In genomic region chr1:210233216-210233494, GRCh38 we compare ENCODE assay signal across 8 cellular contexts. TPM values are rescaled to one million over a fixed set of nuclear protein-coding genes. Genes with fewer than 3 reads are reported as not detected.
A peak's percentile ranks its signal among the peaks of the same experiment; 100 is the strongest.
DNase-seq lines count a peak whose midpoint lies in the region; ATAC-seq and TF ChIP-seq lines count a peak whose summit lies in the region.

No MANE protein-coding gene starts in this region.

- H3K79me2 ChIP-seq in fibroblast of lung (ENCODE audit: control insufficient read depth, insufficient read depth, low read length), result no peaks in the 10 kb centered on the region
- H3K79me2 ChIP-seq in neural cell (replicated peaks; ENCODE audit: insufficient read depth, low read length), result peaks cover 44% of the 10 kb centered on the region

- no peak for TF ChIP-seq RAD21 in neural cell (conservative IDR thresholded peaks at IDR 0.05)

- H3K9ac ChIP-seq in fibroblast of lung (ENCODE audit: insufficient read depth, low read length) (peak overlapping the region; percentile 43), neural cell (ENCODE audit: low read length) (peak overlapping the region; percentile 97)

- H2AFZ ChIP-seq in fibroblast of lung (ENCODE audit: low read length), result no peak overlapping the region
- H2AFZ ChIP-seq in neural cell (ENCODE audit: low read depth, low read length), result no peak overlapping the region

- H3F3A ChIP-seq in neural cell (ENCODE audit: insufficient read depth, low read length, poor library complexity, severe bottlenecking), result no peaks in the 10 kb centered on the region

- H4K20me1 ChIP-seq in fibroblast of lung (ENCODE audit: control insufficient read depth, extremely low read depth, insufficient read depth, low read length) (no peaks in the 10 kb centered on the region), neural cell (ENCODE audit: insufficient read depth) (no peaks in the 10 kb centered on the region)

- TF ChIP-seq CTCF in GM10248 (IDR thresholded peaks at IDR 0.05; ENCODE audit: control extremely low read depth, extremely low read depth, low read depth, missing control alignments) (no peak), RWPE2 (IDR thresholded peaks at IDR 0.05; ENCODE audit: poor library complexity, severe bottlenecking) (no peak), fibroblast of lung (conservative IDR thresholded peaks at IDR 0.05 in 1 of 2, IDR thresholded peaks at IDR 0.05 in 1 of 2; ENCODE audit: low read depth in 1 of 2, low read length in 2 of 2) (no peak), neural cell (IDR thresholded peaks at IDR 0.05; ENCODE audit: poor library complexity, severe bottlenecking) (no peak)

- H3K4me1 ChIP-seq in RWPE2 (ENCODE audit: insufficient read depth, poor library complexity, severe bottlenecking) (no peaks in the 10 kb centered on the region), fibroblast of lung (ENCODE audit: control insufficient read depth, extremely low read depth, insufficient read depth, low read length) (peaks cover 7% of the 10 kb centered on the region)

- H3K9me3 ChIP-seq in RWPE2 (ENCODE audit: severe bottlenecking) (no peaks in the 10 kb centered on the region), fibroblast of lung (ENCODE audit: control insufficient read depth, insufficient read depth, low read depth, low read length) (no peaks in the 10 kb centered on the region), neural cell (ENCODE audit: low read length) (no peaks in the 10 kb centered on the region)

- POLR2A ChIA-PET in GM10248 (lab: Yijun Ruan, JAX), result no interaction called here

- H3K27me3 ChIP-seq in RWPE2 (ENCODE audit: insufficient read depth, poor library complexity, severe bottlenecking), result no peaks in the 10 kb centered on the region
- peaks cover 4% of the 10 kb centered on the region for H3K27me3 ChIP-seq in fibroblast of lung (ENCODE audit: control insufficient read depth, insufficient read depth, low read length)
- H3K27me3 ChIP-seq in neural cell (ENCODE audit: insufficient read depth, low read depth, low read length), result no peaks in the 10 kb centered on the region

- no peak for TF ChIP-seq EP300 in neural cell (conservative IDR thresholded peaks at IDR 0.05; ENCODE audit: poor library complexity, severe bottlenecking)

- no peaks in the 10 kb centered on the region for H3K9me2 ChIP-seq in neural cell (ENCODE audit: insufficient read depth, low read length)

- DNase-seq in GM10248 (ENCODE audit: extremely low spot score) (peak; percentile 27), RWPE2 (ENCODE audit: low spot score) (no peak), fibroblast of lung (ENCODE audit: low read depth in 2 of 2) (no peak), NCI-H128 (lab: John Stamatoyannopoulos, UW; ENCODE audit: unreplicated experiment) (no peak)
- no peak for DNase-seq in central memory CD4-positive, alpha-beta T cell

- H3K36me3 ChIP-seq in RWPE2 (ENCODE audit: low read depth) (no peaks in the 10 kb centered on the region), fibroblast of lung (ENCODE audit: control insufficient read depth, insufficient read depth, low read length) (no peaks in the 10 kb centered on the region), neural cell (ENCODE audit: insufficient read depth, low read length) (no peaks in the 10 kb centered on the region)

- H3K4me2 ChIP-seq in fibroblast of lung (ENCODE audit: extremely low read depth, insufficient read depth, low read length), result peak overlapping the region; percentile 91
- peak overlapping the region; percentile 91 for H3K4me2 ChIP-seq in neural cell (ENCODE audit: low read length)

- ATAC-seq in RWPE2 (ENCODE audit: low read depth) (peak; percentile 43), HG02610 (IDR thresholded peaks at IDR 0.05; ENCODE audit: unreplicated experiment) (no peak), GM18511 (IDR thresholded peaks at IDR 0.05; ENCODE audit: unreplicated experiment) (no peak)

- H3K27ac ChIP-seq in RWPE2 (ENCODE audit: poor library complexity, severe bottlenecking), result peak overlapping the region; percentile 72
- H3K27ac ChIP-seq in fibroblast of lung (ENCODE audit: insufficient read depth, low read length), result no peak overlapping the region
- H3K27ac ChIP-seq in neural cell (ENCODE audit: low read length), result peak overlapping the region; percentile 92

- H3K4me3 ChIP-seq in RWPE2 (ENCODE audit: severe bottlenecking) (peak overlapping the region; percentile 55), fibroblast of lung (replicated peaks in 1 of 4; ENCODE audit: control extremely low read depth in 1 of 4, insufficient read depth in 1 of 4, low read depth in 3 of 4, low read length in 4 of 4) (peak overlapping the region; percentile 10 to 61 (median 52)), neural cell (ENCODE audit: low read length) (peak overlapping the region; percentile 98)

- CTCF ChIA-PET in GM10248 (lab: Yijun Ruan, JAX), result interaction anchor here (1.4 to 1.5 kb wide), 2 partner anchors 13 to 76 kb away, joined by 3 read pairs; no protein-coding TSS in a partner anchor

TF ChIP-seq in neural cell, 6 proteins besides CTCF, POLR2A, EP300 and RAD21:
- TF ChIP-seq TAF1 (IDR thresholded peaks at IDR 0.05; ENCODE audit: low read depth) (no peak), MXI1 (conservative IDR thresholded peaks at IDR 0.05; ENCODE audit: poor library complexity, severe bottlenecking) (peak; percentile 31), POLR2AphosphoS5 (IDR thresholded peaks at IDR 0.05) (no peak), EZH2 (IDR thresholded peaks at IDR 0.05; ENCODE audit: borderline replicate concordance, insufficient read depth, low read length, poor library complexity, severe bottlenecking) (no peak), SMC3 (conservative IDR thresholded peaks at IDR 0.05; ENCODE audit: poor library complexity) (no peak), REST (IDR thresholded peaks at IDR 0.05; ENCODE audit: borderline replicate concordance) (no peak)

RNA-seq across cellular contexts. Expression of gene SERTAD4, which starts 0.6 kb away (rescaled TPM):
- total RNA-seq in fibroblast of lung, result under 0.01 and 0.17 TPM in 2 replicates
- polyA plus RNA-seq in fibroblast of lung (0.87 and 7.6 TPM in 2 replicates), neural cell (41.4 and 42.9 TPM in 2 replicates)
- polyA plus RNA-seq in fibroblast of lung (2012), result 0.66 and 5.6 TPM in 2 replicates
- polyA minus RNA-seq in fibroblast of lung (ENCODE audit: low replicate concordance) (0.33 and 1.7 TPM in 2 replicates), neural cell (82.3 and 82.9 TPM in 2 replicates)
